ENCODE assay signal across 8 cellular contexts in the genomic region with DNA sequence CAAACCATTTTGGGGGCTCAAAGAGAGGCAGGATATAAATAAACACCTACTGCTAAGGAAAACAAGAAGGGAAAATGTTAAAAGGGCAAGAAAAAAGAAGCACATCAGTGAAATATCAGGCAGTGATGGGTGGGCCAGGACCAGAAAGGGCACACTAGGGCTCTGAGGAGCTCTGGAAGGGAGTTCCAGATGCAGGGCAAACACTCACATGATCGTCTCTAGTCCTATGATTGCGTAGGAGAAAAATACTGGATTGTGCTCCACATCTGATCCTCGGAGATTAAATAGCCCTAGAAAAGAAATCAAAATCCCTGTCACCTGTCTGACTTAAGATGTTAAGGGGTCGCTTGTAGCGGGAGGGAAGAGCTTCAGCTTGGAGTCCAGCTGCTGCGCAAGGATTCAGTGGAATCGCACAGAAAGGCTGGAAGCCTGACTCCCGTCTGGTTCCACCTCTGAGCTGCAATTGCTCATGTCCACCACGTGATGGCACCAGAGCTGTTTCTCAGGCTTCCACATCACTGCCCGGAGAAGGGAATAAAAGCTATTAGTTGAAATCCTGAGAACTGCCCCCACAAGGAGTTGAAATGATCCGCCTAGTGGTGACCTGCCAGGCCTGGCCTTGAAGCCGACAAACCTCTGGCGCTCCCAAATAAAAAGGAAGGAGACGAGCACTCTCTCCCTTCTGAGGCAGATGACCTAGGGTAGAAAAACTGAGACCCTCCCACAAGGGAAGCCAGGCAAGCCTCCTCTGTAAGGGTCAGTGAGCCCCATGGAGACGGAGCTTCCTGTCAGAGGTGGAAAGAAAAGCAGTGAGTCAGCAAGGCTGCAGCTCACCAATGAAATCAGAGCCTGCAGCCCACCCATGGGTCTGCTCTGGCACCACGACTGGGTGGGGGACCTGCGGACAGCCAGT.
DNase-seq lines count a peak whose midpoint lies in the region; ATAC-seq and TF ChIP-seq lines count a peak whose summit lies in the region.

No MANE protein-coding gene starts in this region.

- no peaks in the 10 kb centered on the region for H3K9me3 ChIP-seq in neutrophil

- peak; percentile 61 for DNase-seq in DMS153 treated with DMSO at 0.1 percent for 48 hours (lab: John Stamatoyannopoulos, UW; ENCODE audit: unreplicated experiment)
- peak; percentile 6 for DNase-seq in KG1 (lab: John Stamatoyannopoulos, UW)
- DNase-seq in RPMI8226, result peak; percentile 49
- peak; percentile 43 for DNase-seq in activated T-helper 9 cell treated with anti-CD3 and anti-CD28 coated beads, Interleukin-2, amount 50 U/mL, for 16 hours (ENCODE audit: low read depth)
- DNase-seq in foreskin melanocyte, result peak; percentile 87
- DNase-seq in superior temporal gyrus (ENCODE audit: extremely low spot score), result peak; percentile 96

- H3K36me3 ChIP-seq in neutrophil, result peaks cover 53% of the 10 kb centered on the region

- H3K4me3 ChIP-seq in neutrophil (ENCODE audit: low read depth in 1 of 2, low read length in 1 of 2), result no peak overlapping the region

- peak; percentile 82 for TF ChIP-seq CTCF in neutrophil (IDR thresholded peaks at IDR 0.05)

- peak; percentile 72 for ATAC-seq in GM21576 (IDR thresholded peaks at IDR 0.05; ENCODE audit: unreplicated experiment)

- H3K4me1 ChIP-seq in neutrophil (ENCODE audit: control insufficient read depth in 1 of 2, insufficient read depth in 1 of 2, low read depth in 1 of 2, low read length in 1 of 2), result no peaks in the 10 kb centered on the region

- H3K27me3 ChIP-seq in neutrophil, result no peaks in the 10 kb centered on the region

- H3K27ac ChIP-seq in neutrophil, result no peak overlapping the region

Comparison
In these comparisons a context has a peak if more than half of its experiments do, and no peak if none do; other contexts are left out.
1. DNase-seq: peak in every context shown above with its lines; median percentile 96 in superior temporal gyrus; 87 in foreskin melanocyte; 61 in DMS153 treated with DMSO at 0.1 percent for 48 hours; 49 in RPMI8226; 43 in activated T-helper 9 cell treated with anti-CD3 and anti-CD28 coated beads, Interleukin-2, amount 50 U/mL, for 16 hours; 6 in KG1.